In genomic region chr10:59967079-59967478, GRCh38 we compare ENCODE assay signal across 23 cellular contexts.
DNase-seq lines count a peak whose midpoint lies in the region; TF ChIP-seq lines count a peak whose summit lies in the region.
"Had no signal": no experiment of that assay in that cellular context is flagged by ENCODE, and none has a peak within 500 bp of the region (broad histone marks: within the 10 kb centered on the region; RNA-seq: fewer than 3 reads in every experiment).

No MANE protein-coding gene starts in this region.

- no peak overlapping the region for H3K27ac Mint-ChIP-seq in activated naive CD4-positive, alpha-beta T cell treated with anti-CD3 and anti-CD28 coated beads, Interleukin-2, amount 10 ng/mL, durations not matched to agents 7 days and 5 days
- H3K27ac Mint-ChIP-seq: activated naive CD8-positive, alpha-beta T cell treated with anti-CD3 and anti-CD28 coated beads, Interleukin-2, amount 10 ng/mL, durations not matched to agents 7 days and 5 days; B cell; immature natural killer cell had no signal

- H3K9me2 ChIP-seq in OCI-LY1 (ENCODE audit: low read depth, low read length) = no peaks in the 10 kb centered on the region

- H3K9ac ChIP-seq in OCI-LY1 (ENCODE audit: low read length) (no peak overlapping the region), parathyroid adenoma (no peak overlapping the region)

- H3K4me2 ChIP-seq in OCI-LY1 (ENCODE audit: low read length) (no peak overlapping the region), parathyroid adenoma (ENCODE audit: low read length) (peak overlapping the region; percentile 44)

- TF ChIP-seq CTCF in OCI-LY1 (IDR thresholded peaks at IDR 0.05; ENCODE audit: low read length) (no peak), parathyroid adenoma (IDR thresholded peaks at IDR 0.05) (no peak)

- CTCF ChIA-PET in activated naive CD4-positive, alpha-beta T cell treated with anti-CD3 and anti-CD28 coated beads, Interleukin-2, amount 10 ng/mL, durations not matched to agents 7 days and 5 days (lab: Charles Lee) = no interaction called here

- no peaks in the 10 kb centered on the region for H3F3A ChIP-seq in OCI-LY1 (ENCODE audit: insufficient read depth, low read length)

- peak; percentile 35 for DNase-seq in DMS 273 (lab: John Stamatoyannopoulos, UW; ENCODE audit: unreplicated experiment)
- no peak for DNase-seq in DMS 273 treated with DMSO at 0.1 percent for 48 hours (lab: John Stamatoyannopoulos, UW)
- DNase-seq in HT-29 (ENCODE audit: low spot score) = peak; percentile 56
- DNase-seq in activated naive CD4-positive, alpha-beta T cell treated with anti-CD3 and anti-CD28 coated beads, Interleukin-2, amount 10 ng/mL, durations not matched to agents 7 days and 5 days = no peak
- no peak for DNase-seq in C1 segment of cervical spinal cord (lab: John Stamatoyannopoulos, UW)
- no peak for DNase-seq in central memory CD4-positive, alpha-beta T cell
- DNase-seq: 8988T; activated naive CD8-positive, alpha-beta T cell treated with anti-CD3 and anti-CD28 coated beads, Interleukin-2, amount 10 ng/mL, durations not matched to agents 7 days and 5 days; body of pancreas; heart left ventricle; immature natural killer cell; IMR-90; lower lobe of right lung; NCI-H187; NCI-H774; stimulated activated CD4-positive, alpha-beta T cell treated with anti-CD3 and anti-CD28 coated beads, Interleukin-1b, Interleukin-23, amount 100 ng/mL, for 48 hours; stimulated activated naive CD4-positive, alpha-beta T cell treated with Interleukin-2 at 50 U/mL for 16 hours; T-helper 9 cell; tibial artery had no signal

- H3K9me3 ChIP-seq in OCI-LY1 (ENCODE audit: low read length) (no peaks in the 10 kb centered on the region), parathyroid adenoma (ENCODE audit: control insufficient read depth, low read length) (no peaks in the 10 kb centered on the region)
- H3K9me3 ChIP-seq: body of pancreas, heart left ventricle, lower lobe of right lung, tibial artery had no signal

- H3K27me3 ChIP-seq in OCI-LY1 (ENCODE audit: insufficient read depth, low read length) (no peaks in the 10 kb centered on the region), parathyroid adenoma (ENCODE audit: control insufficient read depth, insufficient read depth, low read length) (no peaks in the 10 kb centered on the region)
- H3K27me3 ChIP-seq: body of pancreas, heart left ventricle, tibial artery had no signal

- peaks cover 37% of the 10 kb centered on the region for H3K4me1 ChIP-seq in OCI-LY1 (ENCODE audit: insufficient read depth, low read length, severe bottlenecking)
- H3K4me1 ChIP-seq in parathyroid adenoma = peaks cover 20% of the 10 kb centered on the region
- H3K4me1 ChIP-seq: lower lobe of right lung, tibial artery had no signal

- H3K79me2 ChIP-seq in OCI-LY1 (ENCODE audit: insufficient read depth, low read length) = no peaks in the 10 kb centered on the region
- H3K79me2 ChIP-seq in parathyroid adenoma = no peaks in the 10 kb centered on the region

- 0 out of 2 replicates have a peak overlapping the region, but pooled peaks have one; percentile 21 for H2AFZ ChIP-seq in OCI-LY1 (ENCODE audit: low read length)
- H2AFZ ChIP-seq in parathyroid adenoma = no peak overlapping the region

- H3K27me3 Mint-ChIP-seq in activated naive CD4-positive, alpha-beta T cell treated with anti-CD3 and anti-CD28 coated beads, Interleukin-2, amount 10 ng/mL, durations not matched to agents 7 days and 5 days = no peaks in the 10 kb centered on the region
- H3K27me3 Mint-ChIP-seq: activated naive CD8-positive, alpha-beta T cell treated with anti-CD3 and anti-CD28 coated beads, Interleukin-2, amount 10 ng/mL, durations not matched to agents 7 days and 5 days had no signal

- H3K36me3 ChIP-seq in OCI-LY1 (ENCODE audit: insufficient read depth, low read length) (no peaks in the 10 kb centered on the region), parathyroid adenoma (ENCODE audit: control insufficient read depth, insufficient read depth, low read length) (no peaks in the 10 kb centered on the region)
- H3K36me3 ChIP-seq: heart left ventricle, lower lobe of right lung, tibial artery had no signal

- H3K27ac ChIP-seq in OCI-LY1 (ENCODE audit: low read depth, low read length, poor library complexity, severe bottlenecking) (peak overlapping the region; percentile 37), parathyroid adenoma (peak overlapping the region; percentile 24)
- H3K27ac ChIP-seq: body of pancreas, heart left ventricle, HL-60, lower lobe of right lung, tibial artery had no signal

- H3K9me3 Mint-ChIP-seq in activated naive CD4-positive, alpha-beta T cell treated with anti-CD3 and anti-CD28 coated beads, Interleukin-2, amount 10 ng/mL, durations not matched to agents 7 days and 5 days = no peaks in the 10 kb centered on the region
- H3K9me3 Mint-ChIP-seq: activated naive CD8-positive, alpha-beta T cell treated with anti-CD3 and anti-CD28 coated beads, Interleukin-2, amount 10 ng/mL, durations not matched to agents 7 days and 5 days; immature natural killer cell had no signal

- H3K4me3 ChIP-seq in OCI-LY1 (ENCODE audit: low read depth, low read length, poor library complexity, severe bottlenecking) (no peak overlapping the region), parathyroid adenoma (ENCODE audit: low read depth, low read length) (no peak overlapping the region)
- H3K4me3 ChIP-seq: body of pancreas, heart left ventricle, lower lobe of right lung, tibial artery had no signal

- no peaks in the 10 kb centered on the region for H4K20me1 ChIP-seq in OCI-LY1 (ENCODE audit: insufficient read depth, low read length)

- H3K4me3 Mint-ChIP-seq in activated naive CD4-positive, alpha-beta T cell treated with anti-CD3 and anti-CD28 coated beads, Interleukin-2, amount 10 ng/mL, durations not matched to agents 7 days and 5 days = no peak overlapping the region
- H3K4me3 Mint-ChIP-seq: activated naive CD8-positive, alpha-beta T cell treated with anti-CD3 and anti-CD28 coated beads, Interleukin-2, amount 10 ng/mL, durations not matched to agents 7 days and 5 days; B cell; immature natural killer cell had no signal

- H3K36me3 Mint-ChIP-seq in activated naive CD4-positive, alpha-beta T cell treated with anti-CD3 and anti-CD28 coated beads, Interleukin-2, amount 10 ng/mL, durations not matched to agents 7 days and 5 days = no peaks in the 10 kb centered on the region
- H3K36me3 Mint-ChIP-seq: activated naive CD8-positive, alpha-beta T cell treated with anti-CD3 and anti-CD28 coated beads, Interleukin-2, amount 10 ng/mL, durations not matched to agents 7 days and 5 days; immature natural killer cell had no signal

- no peaks in the 10 kb centered on the region for H3K4me1 Mint-ChIP-seq in activated naive CD4-positive, alpha-beta T cell treated with anti-CD3 and anti-CD28 coated beads, Interleukin-2, amount 10 ng/mL, durations not matched to agents 7 days and 5 days
- H3K4me1 Mint-ChIP-seq: activated naive CD8-positive, alpha-beta T cell treated with anti-CD3 and anti-CD28 coated beads, Interleukin-2, amount 10 ng/mL, durations not matched to agents 7 days and 5 days; immature natural killer cell had no signal

Comparison
In these comparisons a context has a peak if more than half of its experiments do, and no peak if none do; other contexts are left out.
1. DNase-seq: peak in DMS 273 (single experiment) and HT-29 (single experiment); none in DMS 273 treated with DMSO at 0.1 percent for 48 hours (single experiment), activated naive CD4-positive, alpha-beta T cell treated with anti-CD3 and anti-CD28 coated beads, Interleukin-2, amount 10 ng/mL, durations not matched to agents 7 days and 5 days (single experiment), C1 segment of cervical spinal cord (0 of 14) and central memory CD4-positive, alpha-beta T cell (single experiment).